1 cellular context compared by ENCODE assay signal in the genomic region with DNA sequence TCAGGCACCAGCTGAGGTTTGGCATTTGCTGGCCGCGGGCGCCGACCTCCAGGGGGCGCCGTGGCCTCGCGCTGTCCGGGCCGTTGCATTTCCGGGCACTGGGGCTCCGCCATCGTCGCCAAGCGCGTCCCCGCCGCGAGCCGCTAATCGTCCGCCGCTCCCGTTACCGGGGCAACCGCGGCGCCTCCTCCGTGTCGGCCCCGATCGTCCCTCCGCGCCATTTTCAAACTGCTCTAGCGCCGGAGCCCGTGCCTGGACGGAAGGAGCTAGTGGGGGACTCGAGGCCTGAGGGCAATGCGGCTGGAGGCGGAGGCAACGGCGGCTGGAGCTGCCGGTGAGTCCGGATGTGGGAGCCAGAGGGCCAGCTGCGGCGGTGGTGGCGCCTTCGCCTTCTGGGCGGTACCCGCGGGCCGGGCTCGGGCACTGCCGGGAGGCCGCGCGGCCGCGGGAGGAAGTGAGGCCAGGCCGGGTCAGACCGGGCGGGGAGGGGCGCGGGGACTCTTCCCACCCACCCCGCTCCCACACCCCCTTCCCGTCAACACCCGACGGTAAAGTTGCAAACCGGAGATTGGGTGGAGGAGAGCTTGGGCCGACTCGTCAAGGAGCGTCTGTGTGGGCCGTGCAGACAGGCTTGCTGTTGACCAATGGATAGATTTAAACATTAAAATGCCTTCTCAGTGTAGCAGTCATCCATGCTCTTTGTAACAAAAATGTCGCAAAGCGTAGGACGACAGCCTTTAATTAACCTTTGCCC.
A peak's percentile ranks its signal among the peaks of the same experiment; 100 is the strongest.
TF ChIP-seq lines count a peak whose summit lies in the region.

A gene with protein sequence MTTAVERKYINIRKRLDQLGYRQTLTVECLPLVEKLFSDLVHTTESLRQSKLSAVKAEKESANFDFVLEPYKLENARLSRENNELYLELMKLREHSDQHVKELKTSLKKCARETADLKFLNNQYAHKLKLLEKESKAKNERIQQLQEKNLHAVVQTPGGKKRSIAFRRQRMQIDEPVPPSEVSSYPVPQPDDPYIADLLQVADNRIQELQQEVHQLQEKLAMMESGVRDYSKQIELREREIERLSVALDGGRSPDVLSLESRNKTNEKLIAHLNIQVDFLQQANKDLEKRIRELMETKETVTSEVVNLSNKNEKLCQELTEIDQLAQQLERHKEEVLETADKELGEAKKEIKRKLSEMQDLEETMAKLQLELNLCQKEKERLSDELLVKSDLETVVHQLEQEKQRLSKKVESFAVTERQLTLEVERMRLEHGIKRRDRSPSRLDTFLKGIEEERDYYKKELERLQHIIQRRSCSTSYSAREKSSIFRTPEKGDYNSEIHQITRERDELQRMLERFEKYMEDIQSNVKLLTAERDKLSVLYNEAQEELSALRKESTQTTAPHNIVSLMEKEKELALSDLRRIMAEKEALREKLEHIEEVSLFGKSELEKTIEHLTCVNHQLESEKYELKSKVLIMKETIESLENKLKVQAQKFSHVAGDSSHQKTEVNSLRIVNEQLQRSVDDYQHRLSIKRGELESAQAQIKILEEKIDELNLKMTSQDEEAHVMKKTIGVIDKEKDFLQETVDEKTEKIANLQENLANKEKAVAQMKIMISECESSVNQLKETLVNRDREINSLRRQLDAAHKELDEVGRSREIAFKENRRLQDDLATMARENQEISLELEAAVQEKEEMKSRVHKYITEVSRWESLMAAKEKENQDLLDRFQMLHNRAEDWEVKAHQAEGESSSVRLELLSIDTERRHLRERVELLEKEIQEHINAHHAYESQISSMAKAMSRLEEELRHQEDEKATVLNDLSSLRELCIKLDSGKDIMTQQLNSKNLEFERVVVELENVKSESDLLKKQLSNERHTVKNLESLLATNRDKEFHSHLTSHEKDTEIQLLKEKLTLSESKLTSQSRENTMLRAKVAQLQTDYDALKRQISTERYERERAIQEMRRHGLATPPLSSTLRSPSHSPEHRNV (plus strand): TSS at position 220 of the 754 bp plus-strand sequence. CDS start 3,186 bp downstream, outside the sequence.

TF ChIP-seq in HepG2, 621 proteins besides CTCF, POLR2A, EP300 and RAD21 (continued from another document and continues in another):
- TF ChIP-seq, protein P1, sequence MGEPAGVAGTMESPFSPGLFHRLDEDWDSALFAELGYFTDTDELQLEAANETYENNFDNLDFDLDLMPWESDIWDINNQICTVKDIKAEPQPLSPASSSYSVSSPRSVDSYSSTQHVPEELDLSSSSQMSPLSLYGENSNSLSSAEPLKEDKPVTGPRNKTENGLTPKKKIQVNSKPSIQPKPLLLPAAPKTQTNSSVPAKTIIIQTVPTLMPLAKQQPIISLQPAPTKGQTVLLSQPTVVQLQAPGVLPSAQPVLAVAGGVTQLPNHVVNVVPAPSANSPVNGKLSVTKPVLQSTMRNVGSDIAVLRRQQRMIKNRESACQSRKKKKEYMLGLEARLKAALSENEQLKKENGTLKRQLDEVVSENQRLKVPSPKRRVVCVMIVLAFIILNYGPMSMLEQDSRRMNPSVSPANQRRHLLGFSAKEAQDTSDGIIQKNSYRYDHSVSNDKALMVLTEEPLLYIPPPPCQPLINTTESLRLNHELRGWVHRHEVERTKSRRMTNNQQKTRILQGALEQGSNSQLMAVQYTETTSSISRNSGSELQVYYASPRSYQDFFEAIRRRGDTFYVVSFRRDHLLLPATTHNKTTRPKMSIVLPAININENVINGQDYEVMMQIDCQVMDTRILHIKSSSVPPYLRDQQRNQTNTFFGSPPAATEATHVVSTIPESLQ (CRISPR knock-in tag; conservative IDR thresholded peaks at IDR 0.05): no peak
- TF ChIP-seq ZFY (CRISPR knock-in tag; IDR thresholded peaks at IDR 0.05) (peak; percentile 97), IKZF1 (IDR thresholded peaks at IDR 0.05) (no peak), FOXM1 (CRISPR knock-in tag; IDR thresholded peaks at IDR 0.05) (no peak), ZNF652 (CRISPR knock-in tag; IDR thresholded peaks at IDR 0.05; ENCODE audit: borderline replicate concordance, low read depth) (no peak), ZEB1 (IDR thresholded peaks at IDR 0.05; ENCODE audit: insufficient replicate concordance, low read depth) (peak; percentile 13), ZNF256 (CRISPR knock-in tag; conservative IDR thresholded peaks at IDR 0.05) (peak; percentile 79; the same call in 1 of the 2 replicates), ZNF337 (CRISPR knock-in tag; IDR thresholded peaks at IDR 0.05; ENCODE audit: borderline replicate concordance, low read depth) (peak; percentile 79; the same call in 1 of the 2 replicates), NFKBIZ (CRISPR knock-in tag; IDR thresholded peaks at IDR 0.05) (0 out of 2 replicates have a peak, but pooled peaks have one; percentile 13), SP140L (CRISPR knock-in tag; IDR thresholded peaks at IDR 0.05; ENCODE audit: borderline replicate concordance) (no peak), ZFAT (CRISPR knock-in tag; conservative IDR thresholded peaks at IDR 0.05) (no peak), SRF (IDR thresholded peaks at IDR 0.05; ENCODE audit: low read depth, low read length) (no peak), ZNF589 (CRISPR knock-in tag; conservative IDR thresholded peaks at IDR 0.05) (peak; percentile 92), TRIM24 (CRISPR knock-in tag; IDR thresholded peaks at IDR 0.05) (no peak), GTF3A (CRISPR knock-in tag; conservative IDR thresholded peaks at IDR 0.05) (no peak), ZNF367 (CRISPR knock-in tag; IDR thresholded peaks at IDR 0.05; ENCODE audit: borderline replicate concordance) (peak; percentile 81; the same call in 1 of the 2 replicates), SIX4 (CRISPR knock-in tag; IDR thresholded peaks at IDR 0.05) (no peak), TBL1XR1 (IDR thresholded peaks at IDR 0.05; ENCODE audit: borderline replicate concordance, low read length, partially characterized antibody) (no peak), KLF15 (CRISPR knock-in tag; IDR thresholded peaks at IDR 0.05; ENCODE audit: borderline replicate concordance) (peak; percentile 75; the same call in 1 of the 2 replicates)
- TF ChIP-seq, protein P2, sequence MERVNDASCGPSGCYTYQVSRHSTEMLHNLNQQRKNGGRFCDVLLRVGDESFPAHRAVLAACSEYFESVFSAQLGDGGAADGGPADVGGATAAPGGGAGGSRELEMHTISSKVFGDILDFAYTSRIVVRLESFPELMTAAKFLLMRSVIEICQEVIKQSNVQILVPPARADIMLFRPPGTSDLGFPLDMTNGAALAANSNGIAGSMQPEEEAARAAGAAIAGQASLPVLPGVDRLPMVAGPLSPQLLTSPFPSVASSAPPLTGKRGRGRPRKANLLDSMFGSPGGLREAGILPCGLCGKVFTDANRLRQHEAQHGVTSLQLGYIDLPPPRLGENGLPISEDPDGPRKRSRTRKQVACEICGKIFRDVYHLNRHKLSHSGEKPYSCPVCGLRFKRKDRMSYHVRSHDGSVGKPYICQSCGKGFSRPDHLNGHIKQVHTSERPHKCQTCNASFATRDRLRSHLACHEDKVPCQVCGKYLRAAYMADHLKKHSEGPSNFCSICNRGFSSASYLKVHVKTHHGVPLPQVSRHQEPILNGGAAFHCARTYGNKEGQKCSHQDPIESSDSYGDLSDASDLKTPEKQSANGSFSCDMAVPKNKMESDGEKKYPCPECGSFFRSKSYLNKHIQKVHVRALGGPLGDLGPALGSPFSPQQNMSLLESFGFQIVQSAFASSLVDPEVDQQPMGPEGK (CRISPR knock-in tag; IDR thresholded peaks at IDR 0.05): peak; percentile 83
- TF ChIP-seq, protein P3, sequence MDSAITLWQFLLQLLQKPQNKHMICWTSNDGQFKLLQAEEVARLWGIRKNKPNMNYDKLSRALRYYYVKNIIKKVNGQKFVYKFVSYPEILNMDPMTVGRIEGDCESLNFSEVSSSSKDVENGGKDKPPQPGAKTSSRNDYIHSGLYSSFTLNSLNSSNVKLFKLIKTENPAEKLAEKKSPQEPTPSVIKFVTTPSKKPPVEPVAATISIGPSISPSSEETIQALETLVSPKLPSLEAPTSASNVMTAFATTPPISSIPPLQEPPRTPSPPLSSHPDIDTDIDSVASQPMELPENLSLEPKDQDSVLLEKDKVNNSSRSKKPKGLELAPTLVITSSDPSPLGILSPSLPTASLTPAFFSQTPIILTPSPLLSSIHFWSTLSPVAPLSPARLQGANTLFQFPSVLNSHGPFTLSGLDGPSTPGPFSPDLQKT (CRISPR knock-in tag; IDR thresholded peaks at IDR 0.05; ENCODE audit: borderline replicate concordance): no peak
- TF ChIP-seq, protein P4, sequence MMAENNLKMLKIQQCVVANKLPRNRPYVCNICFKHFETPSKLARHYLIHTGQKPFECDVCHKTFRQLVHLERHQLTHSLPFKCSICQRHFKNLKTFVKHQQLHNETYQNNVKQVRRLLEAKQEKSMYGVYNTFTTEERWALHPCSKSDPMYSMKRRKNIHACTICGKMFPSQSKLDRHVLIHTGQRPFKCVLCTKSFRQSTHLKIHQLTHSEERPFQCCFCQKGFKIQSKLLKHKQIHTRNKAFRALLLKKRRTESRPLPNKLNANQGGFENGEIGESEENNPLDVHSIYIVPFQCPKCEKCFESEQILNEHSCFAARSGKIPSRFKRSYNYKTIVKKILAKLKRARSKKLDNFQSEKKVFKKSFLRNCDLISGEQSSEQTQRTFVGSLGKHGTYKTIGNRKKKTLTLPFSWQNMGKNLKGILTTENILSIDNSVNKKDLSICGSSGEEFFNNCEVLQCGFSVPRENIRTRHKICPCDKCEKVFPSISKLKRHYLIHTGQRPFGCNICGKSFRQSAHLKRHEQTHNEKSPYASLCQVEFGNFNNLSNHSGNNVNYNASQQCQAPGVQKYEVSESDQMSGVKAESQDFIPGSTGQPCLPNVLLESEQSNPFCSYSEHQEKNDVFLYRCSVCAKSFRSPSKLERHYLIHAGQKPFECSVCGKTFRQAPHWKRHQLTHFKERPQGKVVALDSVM (CRISPR knock-in tag; IDR thresholded peaks at IDR 0.05): peak; percentile 88
- TF ChIP-seq, protein P5, sequence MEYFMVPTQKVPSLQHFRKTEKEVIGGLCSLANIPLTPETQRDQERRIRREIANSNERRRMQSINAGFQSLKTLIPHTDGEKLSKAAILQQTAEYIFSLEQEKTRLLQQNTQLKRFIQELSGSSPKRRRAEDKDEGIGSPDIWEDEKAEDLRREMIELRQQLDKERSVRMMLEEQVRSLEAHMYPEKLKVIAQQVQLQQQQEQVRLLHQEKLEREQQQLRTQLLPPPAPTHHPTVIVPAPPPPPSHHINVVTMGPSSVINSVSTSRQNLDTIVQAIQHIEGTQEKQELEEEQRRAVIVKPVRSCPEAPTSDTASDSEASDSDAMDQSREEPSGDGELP (IDR thresholded peaks at IDR 0.05; ENCODE audit: borderline replicate concordance, low read depth): peak; percentile 78; the same call in 1 of the 2 replicates
- TF ChIP-seq, protein P6, sequence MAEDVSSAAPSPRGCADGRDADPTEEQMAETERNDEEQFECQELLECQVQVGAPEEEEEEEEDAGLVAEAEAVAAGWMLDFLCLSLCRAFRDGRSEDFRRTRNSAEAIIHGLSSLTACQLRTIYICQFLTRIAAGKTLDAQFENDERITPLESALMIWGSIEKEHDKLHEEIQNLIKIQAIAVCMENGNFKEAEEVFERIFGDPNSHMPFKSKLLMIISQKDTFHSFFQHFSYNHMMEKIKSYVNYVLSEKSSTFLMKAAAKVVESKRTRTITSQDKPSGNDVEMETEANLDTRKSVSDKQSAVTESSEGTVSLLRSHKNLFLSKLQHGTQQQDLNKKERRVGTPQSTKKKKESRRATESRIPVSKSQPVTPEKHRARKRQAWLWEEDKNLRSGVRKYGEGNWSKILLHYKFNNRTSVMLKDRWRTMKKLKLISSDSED (CRISPR knock-in tag; IDR thresholded peaks at IDR 0.05): peak; percentile 90; the same call in 1 of the 2 replicates
- TF ChIP-seq, protein P7, sequence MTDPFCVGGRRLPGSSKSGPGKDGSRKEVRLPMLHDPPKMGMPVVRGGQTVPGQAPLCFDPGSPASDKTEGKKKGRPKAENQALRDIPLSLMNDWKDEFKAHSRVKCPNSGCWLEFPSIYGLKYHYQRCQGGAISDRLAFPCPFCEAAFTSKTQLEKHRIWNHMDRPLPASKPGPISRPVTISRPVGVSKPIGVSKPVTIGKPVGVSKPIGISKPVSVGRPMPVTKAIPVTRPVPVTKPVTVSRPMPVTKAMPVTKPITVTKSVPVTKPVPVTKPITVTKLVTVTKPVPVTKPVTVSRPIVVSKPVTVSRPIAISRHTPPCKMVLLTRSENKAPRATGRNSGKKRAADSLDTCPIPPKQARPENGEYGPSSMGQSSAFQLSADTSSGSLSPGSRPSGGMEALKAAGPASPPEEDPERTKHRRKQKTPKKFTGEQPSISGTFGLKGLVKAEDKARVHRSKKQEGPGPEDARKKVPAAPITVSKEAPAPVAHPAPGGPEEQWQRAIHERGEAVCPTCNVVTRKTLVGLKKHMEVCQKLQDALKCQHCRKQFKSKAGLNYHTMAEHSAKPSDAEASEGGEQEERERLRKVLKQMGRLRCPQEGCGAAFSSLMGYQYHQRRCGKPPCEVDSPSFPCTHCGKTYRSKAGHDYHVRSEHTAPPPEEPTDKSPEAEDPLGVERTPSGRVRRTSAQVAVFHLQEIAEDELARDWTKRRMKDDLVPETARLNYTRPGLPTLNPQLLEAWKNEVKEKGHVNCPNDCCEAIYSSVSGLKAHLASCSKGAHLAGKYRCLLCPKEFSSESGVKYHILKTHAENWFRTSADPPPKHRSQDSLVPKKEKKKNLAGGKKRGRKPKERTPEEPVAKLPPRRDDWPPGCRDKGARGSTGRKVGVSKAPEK (CRISPR knock-in tag; IDR thresholded peaks at IDR 0.05; ENCODE audit: borderline replicate concordance): no peak
- TF ChIP-seq, protein P8, sequence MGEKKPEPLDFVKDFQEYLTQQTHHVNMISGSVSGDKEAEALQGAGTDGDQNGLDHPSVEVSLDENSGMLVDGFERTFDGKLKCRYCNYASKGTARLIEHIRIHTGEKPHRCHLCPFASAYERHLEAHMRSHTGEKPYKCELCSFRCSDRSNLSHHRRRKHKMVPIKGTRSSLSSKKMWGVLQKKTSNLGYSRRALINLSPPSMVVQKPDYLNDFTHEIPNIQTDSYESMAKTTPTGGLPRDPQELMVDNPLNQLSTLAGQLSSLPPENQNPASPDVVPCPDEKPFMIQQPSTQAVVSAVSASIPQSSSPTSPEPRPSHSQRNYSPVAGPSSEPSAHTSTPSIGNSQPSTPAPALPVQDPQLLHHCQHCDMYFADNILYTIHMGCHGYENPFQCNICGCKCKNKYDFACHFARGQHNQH (CRISPR knock-in tag; IDR thresholded peaks at IDR 0.05): peak; percentile 91
- TF ChIP-seq, protein P9, sequence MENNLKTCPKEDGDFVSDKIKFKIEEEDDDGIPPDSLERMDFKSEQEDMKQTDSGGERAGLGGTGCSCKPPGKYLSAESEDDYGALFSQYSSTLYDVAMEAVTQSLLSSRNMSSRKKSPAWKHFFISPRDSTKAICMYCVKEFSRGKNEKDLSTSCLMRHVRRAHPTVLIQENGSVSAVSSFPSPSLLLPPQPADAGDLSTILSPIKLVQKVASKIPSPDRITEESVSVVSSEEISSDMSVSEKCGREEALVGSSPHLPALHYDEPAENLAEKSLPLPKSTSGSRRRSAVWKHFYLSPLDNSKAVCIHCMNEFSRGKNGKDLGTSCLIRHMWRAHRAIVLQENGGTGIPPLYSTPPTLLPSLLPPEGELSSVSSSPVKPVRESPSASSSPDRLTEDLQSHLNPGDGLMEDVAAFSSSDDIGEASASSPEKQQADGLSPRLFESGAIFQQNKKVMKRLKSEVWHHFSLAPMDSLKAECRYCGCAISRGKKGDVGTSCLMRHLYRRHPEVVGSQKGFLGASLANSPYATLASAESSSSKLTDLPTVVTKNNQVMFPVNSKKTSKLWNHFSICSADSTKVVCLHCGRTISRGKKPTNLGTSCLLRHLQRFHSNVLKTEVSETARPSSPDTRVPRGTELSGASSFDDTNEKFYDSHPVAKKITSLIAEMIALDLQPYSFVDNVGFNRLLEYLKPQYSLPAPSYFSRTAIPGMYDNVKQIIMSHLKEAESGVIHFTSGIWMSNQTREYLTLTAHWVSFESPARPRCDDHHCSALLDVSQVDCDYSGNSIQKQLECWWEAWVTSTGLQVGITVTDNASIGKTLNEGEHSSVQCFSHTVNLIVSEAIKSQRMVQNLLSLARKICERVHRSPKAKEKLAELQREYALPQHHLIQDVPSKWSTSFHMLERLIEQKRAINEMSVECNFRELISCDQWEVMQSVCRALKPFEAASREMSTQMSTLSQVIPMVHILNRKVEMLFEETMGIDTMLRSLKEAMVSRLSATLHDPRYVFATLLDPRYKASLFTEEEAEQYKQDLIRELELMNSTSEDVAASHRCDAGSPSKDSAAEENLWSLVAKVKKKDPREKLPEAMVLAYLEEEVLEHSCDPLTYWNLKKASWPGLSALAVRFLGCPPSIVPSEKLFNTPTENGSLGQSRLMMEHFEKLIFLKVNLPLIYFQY (CRISPR knock-in tag; IDR thresholded peaks at IDR 0.05; ENCODE audit: borderline replicate concordance): peak; percentile 91; the same call in 1 of the 2 replicates
